10 cellular contexts compared by ENCODE assay signal in the genomic region with DNA sequence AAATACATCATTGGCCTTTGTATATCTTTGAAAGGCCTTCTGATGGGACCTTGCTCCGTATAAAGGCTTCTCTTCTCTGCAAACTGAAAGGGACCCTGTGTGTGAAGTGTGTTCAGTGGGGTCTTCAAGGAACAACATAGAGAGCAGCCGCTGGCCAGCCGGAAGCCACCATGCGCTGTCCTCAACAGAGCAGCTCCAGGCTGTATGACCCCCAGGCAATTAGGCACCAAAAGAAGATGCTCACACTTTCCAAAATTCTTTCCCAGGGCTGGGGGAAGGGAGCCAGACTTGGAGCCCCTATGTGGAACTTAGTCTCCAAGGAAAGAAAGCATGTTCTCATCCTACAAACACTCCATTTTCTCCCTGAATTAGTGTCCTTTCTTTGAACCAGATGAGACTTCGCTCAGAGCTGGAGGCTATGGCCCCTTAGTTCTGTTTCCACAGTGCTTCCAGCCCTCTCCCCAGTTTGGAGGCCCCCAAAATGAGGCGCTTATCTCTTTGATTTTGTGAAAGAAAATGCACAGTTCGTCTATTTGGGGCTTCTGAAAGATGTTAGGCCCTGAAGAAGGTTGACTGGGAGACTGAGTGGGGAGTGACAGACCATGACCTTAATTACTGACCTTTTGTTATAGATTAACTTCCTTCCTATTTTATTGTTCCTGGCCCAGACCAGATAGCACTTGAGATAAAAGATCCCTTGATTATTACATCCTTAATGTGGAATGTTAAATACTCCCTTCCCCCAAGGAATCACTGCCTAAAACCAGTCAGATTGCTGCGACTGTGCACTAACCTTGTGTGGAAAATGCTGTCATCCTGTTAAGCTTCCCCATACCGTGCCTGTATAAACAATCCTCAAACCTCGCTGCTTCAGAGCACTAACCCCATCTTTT.
DNase-seq lines count a peak whose midpoint lies in the region; ATAC-seq and TF ChIP-seq lines count a peak whose summit lies in the region.
"Had no signal": no experiment of that assay in that cellular context is flagged by ENCODE, and none has a peak within 500 bp of the region (broad histone marks: within the 10 kb centered on the region; RNA-seq: fewer than 3 reads in every experiment).

No MANE protein-coding gene starts in this region.

- CTCF ChIA-PET in Panc1 (lab: Charles Lee): no interaction called here

- intact Hi-C loops in Panc1 (cut with micrococcal nuclease; ENCODE audit: unreplicated experiment): no loop called here

- peaks cover 6% of the 10 kb centered on the region; the same call in 1 of the 2 replicates for H3K4me1 ChIP-seq in Panc1 (ENCODE audit: control insufficient read depth, insufficient read depth, low read length)

- BruUV-seq in Panc1 (replicated peaks; lab: Mats Ljungman, UMichigan): no TSS peak

- H3K27me3 ChIP-seq in Panc1 (ENCODE audit: control insufficient read depth, insufficient read depth, low read length): no peaks in the 10 kb centered on the region

- peaks cover 30% of the 10 kb centered on the region for H3K4me1 Mint-ChIP-seq in osteocyte (ENCODE audit: unreplicated experiment)
- peaks cover 23% of the 10 kb centered on the region for H3K4me1 Mint-ChIP-seq in activated T-cell treated with anti-CD3 and anti-CD28 coated beads, Interleukin-2, amount 50 U/mL, for 24 hours (ENCODE audit: low read depth)

- H3K4me3 Mint-ChIP-seq in osteocyte (ENCODE audit: unreplicated experiment): no peak overlapping the region
- no peak overlapping the region for H3K4me3 Mint-ChIP-seq in activated T-cell treated with anti-CD3 and anti-CD28 coated beads, Interleukin-2, amount 50 U/mL, for 24 hours

- ATAC-seq in Panc1: no peak

- no peaks in the 10 kb centered on the region for H3K9me3 ChIP-seq in Panc1 (ENCODE audit: control insufficient read depth, insufficient read depth, low read depth, low read length)

- peak; percentile 57 for DNase-seq in DMS53 treated with DMSO at 0.1 percent for 48 hours (lab: John Stamatoyannopoulos, UW; ENCODE audit: unreplicated experiment)
- DNase-seq in Panc1 (ENCODE audit: low read depth, low spot score): no peak
- DNase-seq in fibroblast of villous mesenchyme (ENCODE audit: low read depth): peak; percentile 63
- DNase-seq in osteocyte (ENCODE audit: extremely low spot score, unreplicated experiment): no peak
- DNase-seq in activated CD8-positive, alpha-beta memory T cell treated with anti-CD3 and anti-CD28 coated beads, Interleukin-2, amount 50 U/mL, for 4 hours: no peak
- no peak for DNase-seq in stimulated activated CD4-positive, alpha-beta T cell treated with anti-CD3 and anti-CD28 coated beads, Interleukin-4, amount 100 ng/mL, for 4 hours
- no peak for DNase-seq in NCI-H1417 treated with DMSO at 0.1 percent for 48 hours (lab: John Stamatoyannopoulos, UW)
- no peak for DNase-seq in activated T-cell treated with anti-CD3 and anti-CD28 coated beads, Interleukin-2, amount 50 U/mL, for 24 hours
- DNase-seq: T-helper 1 cell had no signal

- no peaks in the 10 kb centered on the region for H3K36me3 Mint-ChIP-seq in osteocyte (ENCODE audit: unreplicated experiment)
- no peaks in the 10 kb centered on the region for H3K36me3 Mint-ChIP-seq in activated T-cell treated with anti-CD3 and anti-CD28 coated beads, Interleukin-2, amount 50 U/mL, for 24 hours (ENCODE audit: low read depth)

- no peaks in the 10 kb centered on the region for H3K27me3 Mint-ChIP-seq in osteocyte (ENCODE audit: unreplicated experiment)
- H3K27me3 Mint-ChIP-seq in activated T-cell treated with anti-CD3 and anti-CD28 coated beads, Interleukin-2, amount 50 U/mL, for 24 hours: no peaks in the 10 kb centered on the region

- in situ Hi-C loops in Panc1 (cut with HindIII; ENCODE audit: low pct_unique_long_range_greater_than_20kb, low sequenced_read_pairs): no loop called here

- H3K36me3 ChIP-seq in Panc1 (ENCODE audit: control insufficient read depth, insufficient read depth, low read length): no peaks in the 10 kb centered on the region

- H3K27ac Mint-ChIP-seq in osteocyte (ENCODE audit: unreplicated experiment): peak overlapping the region; percentile 52
- no peak overlapping the region for H3K27ac Mint-ChIP-seq in activated T-cell treated with anti-CD3 and anti-CD28 coated beads, Interleukin-2, amount 50 U/mL, for 24 hours

- POLR2A ChIA-PET in Panc1 (lab: Charles Lee): interaction anchor here (0.5 kb wide), 2 partner anchors 29 to 510 kb away, joined by 4 read pairs; no protein-coding TSS in a partner anchor

- H3K27ac ChIP-seq in Panc1 (ENCODE audit: low read length): peak overlapping the region; percentile 7; the same call in 1 of the 2 replicates
- H3K27ac ChIP-seq: HL-60 had no signal

- no peaks in the 10 kb centered on the region for H3K9me3 Mint-ChIP-seq in osteocyte (ENCODE audit: unreplicated experiment)
- H3K9me3 Mint-ChIP-seq in activated T-cell treated with anti-CD3 and anti-CD28 coated beads, Interleukin-2, amount 50 U/mL, for 24 hours: no peaks in the 10 kb centered on the region

- H3K4me3 ChIP-seq in Panc1 (ENCODE audit: low read depth in 2 of 2, low read length in 2 of 2) (no peak overlapping the region), fibroblast of villous mesenchyme (ENCODE audit: low read depth, low read length) (no peak overlapping the region)

- no peak for TF ChIP-seq CTCF in Panc1 (IDR thresholded peaks at IDR 0.05)
- TF ChIP-seq CTCF in fibroblast of villous mesenchyme (IDR thresholded peaks at IDR 0.05; ENCODE audit: insufficient read depth, low read depth, low read length): no peak
- TF ChIP-seq CTCF in osteocyte (IDR thresholded peaks at IDR 0.05): no peak

Comparison
In these comparisons a context has a peak if more than half of its experiments do, and no peak if none do; other contexts are left out.
1. DNase-seq: peak in DMS53 treated with DMSO at 0.1 percent for 48 hours (single experiment) and fibroblast of villous mesenchyme (single experiment); none in Panc1 (single experiment), osteocyte (single experiment), activated CD8-positive, alpha-beta memory T cell treated with anti-CD3 and anti-CD28 coated beads, Interleukin-2, amount 50 U/mL, for 4 hours (single experiment), stimulated activated CD4-positive, alpha-beta T cell treated with anti-CD3 and anti-CD28 coated beads, Interleukin-4, amount 100 ng/mL, for 4 hours (0 of 2), NCI-H1417 treated with DMSO at 0.1 percent for 48 hours (single experiment) and activated T-cell treated with anti-CD3 and anti-CD28 coated beads, Interleukin-2, amount 50 U/mL, for 24 hours (single experiment).